Comparison of ENCODE assay signal across 29 cellular contexts in genomic region chr10:62912086-62912485, GRCh38.
DNase-seq lines count a peak whose midpoint lies in the region; ATAC-seq and TF ChIP-seq lines count a peak whose summit lies in the region.
"Had no signal": no experiment of that assay in that cellular context is flagged by ENCODE, and none has a peak within 500 bp of the region (broad histone marks: within the 10 kb centered on the region; RNA-seq: fewer than 3 reads in every experiment).

No MANE protein-coding gene starts in this region.

- peaks cover 3 to 11% of the 10 kb centered on the region in 2 donors for H3K9me3 Mint-ChIP-seq in stimulated activated naive B cell treated with anti-CD40 and anti-IgM and Interleukin-4, amounts not matched to agents 10 μg/mL and 1 μg/mL and 100 μg/mL, for 72 hours
- H3K9me3 Mint-ChIP-seq: activated naive CD4-positive, alpha-beta T cell treated with anti-CD3 and anti-CD28 coated beads, Interleukin-2, amount 50 U/mL, for 24 hours; HFFc6 had no signal

- H3K27ac ChIP-seq in OCI-LY7 (ENCODE audit: low read depth, low read length, poor library complexity, severe bottlenecking), result peak overlapping the region; percentile 9
- H3K27ac ChIP-seq in iPS-20b (ENCODE audit: low read length), result no peak overlapping the region
- H3K27ac ChIP-seq in Peyer's patch, result no peak overlapping the region
- H3K27ac ChIP-seq: SJSA1 had no signal

- peak overlapping the region; percentile 58 for H3K4me2 ChIP-seq in OCI-LY7 (ENCODE audit: low read length)

- H3K4me3 ChIP-seq in OCI-LY7 (ENCODE audit: low read depth, low read length, poor library complexity, severe bottlenecking) (no peak overlapping the region), iPS-20b (ENCODE audit: low read length) (no peak overlapping the region), Peyer's patch (no peak overlapping the region)
- H3K4me3 ChIP-seq: SJSA1 had no signal

- DNase-seq in OCI-LY7 (ENCODE audit: low spot score) (peak; percentile 22), NCI-H1092 (lab: John Stamatoyannopoulos, UW) (no peak), Peyer's patch (no peak)
- no peak for DNase-seq in stimulated activated naive B cell treated with anti-CD40 and anti-IgM and Interleukin-4, amounts not matched to agents 10 μg/mL and 1 μg/mL and 100 μg/mL, for 72 hours
- DNase-seq: activated CD4-positive, alpha-beta T cell treated with anti-CD3 and anti-CD28 coated beads for 48 hours; activated CD8-positive, alpha-beta memory T cell treated with anti-CD3 and anti-CD28 coated beads, Interleukin-2, amount 10 ng/mL, durations not matched to agents 7 days and 5 days; aorta; cerebellar nuclear complex; DMS79; effector CD4-positive, alpha-beta T cell; erythroblast; foreskin fibroblast; HFFc6; Karpas-422; left ventricle myocardium superior; NCI-H1048; NCI-H2081; NCI-H345; small intestine; stimulated activated CD4-positive, alpha-beta T cell treated with anti-CD3 and anti-CD28 coated beads, Interleukin-2, amount 100 ng/mL, for 48 hours; stimulated activated naive CD8-positive, alpha-beta T cell treated with anti-CD3 and anti-CD28 coated beads, Interleukin-15, Interleukin-2, amounts not matched to agents 100 U/mL and 50 U/mL, for 24 hours had no signal

- CTCF ChIA-PET in OCI-LY7 (lab: Charles Lee; ENCODE audit: unreplicated experiment), result no interaction called here

- TF ChIP-seq CTCF in OCI-LY7 (conservative IDR thresholded peaks at IDR 0.05; ENCODE audit: low read length), result no peak
- no peak for TF ChIP-seq CTCF in Peyer's patch (IDR thresholded peaks at IDR 0.05)

- H3K36me3 ChIP-seq in OCI-LY7 (ENCODE audit: insufficient read depth, low read length) (no peaks in the 10 kb centered on the region), iPS-20b (ENCODE audit: insufficient read depth, low read depth, low read length) (no peaks in the 10 kb centered on the region), Peyer's patch (no peaks in the 10 kb centered on the region)
- H3K36me3 ChIP-seq: SJSA1, tibial nerve had no signal

- H3K27me3 Mint-ChIP-seq in stimulated activated naive B cell treated with anti-CD40 and anti-IgM and Interleukin-4, amounts not matched to agents 10 μg/mL and 1 μg/mL and 100 μg/mL, for 72 hours, result no peaks in the 10 kb centered on the region

- H2AFZ ChIP-seq in OCI-LY7 (ENCODE audit: low read length), result peak overlapping the region; percentile 77

- peak overlapping the region; percentile 67 to 71 for H3K4me3 Mint-ChIP-seq in stimulated activated naive B cell treated with anti-CD40 and anti-IgM and Interleukin-4, amounts not matched to agents 10 μg/mL and 1 μg/mL and 100 μg/mL, for 72 hours
- H3K4me3 Mint-ChIP-seq: activated CD8-positive, alpha-beta memory T cell treated with anti-CD3 and anti-CD28 coated beads, Interleukin-2, amount 10 ng/mL, durations not matched to agents 7 days and 5 days; activated naive CD4-positive, alpha-beta T cell treated with anti-CD3 and anti-CD28 coated beads, Interleukin-2, amount 50 U/mL, for 24 hours; HFFc6 had no signal

- peaks cover 64 to 87% of the 10 kb centered on the region in 2 donors for H3K4me1 Mint-ChIP-seq in stimulated activated naive B cell treated with anti-CD40 and anti-IgM and Interleukin-4, amounts not matched to agents 10 μg/mL and 1 μg/mL and 100 μg/mL, for 72 hours
- H3K4me1 Mint-ChIP-seq: activated naive CD4-positive, alpha-beta T cell treated with anti-CD3 and anti-CD28 coated beads, Interleukin-2, amount 50 U/mL, for 24 hours had no signal

- H3K27me3 ChIP-seq in iPS-20b (ENCODE audit: insufficient read depth, low read length) (no peaks in the 10 kb centered on the region), Peyer's patch (no peaks in the 10 kb centered on the region)
- H3K27me3 ChIP-seq: SJSA1, tibial nerve had no signal

- no peaks in the 10 kb centered on the region for H4K20me1 ChIP-seq in OCI-LY7 (ENCODE audit: insufficient read depth, low read length)

- POLR2A ChIA-PET in OCI-LY7 (lab: Charles Lee), result interaction anchor here (0.6 to 1.9 kb wide), 2 partner anchors 10 to 92 kb away, joined by 3 to 7 read pairs; no protein-coding TSS in a partner anchor

- no peaks in the 10 kb centered on the region for H3K9me2 ChIP-seq in OCI-LY7 (ENCODE audit: insufficient read depth, low read length)

- no peak for TF ChIP-seq POLR2A in Peyer's patch (IDR thresholded peaks at IDR 0.05)

- H3K79me2 ChIP-seq in OCI-LY7 (ENCODE audit: insufficient read depth, low read depth, low read length), result no peaks in the 10 kb centered on the region

- ATAC-seq in GM18909 (IDR thresholded peaks at IDR 0.05; ENCODE audit: poor library complexity, unreplicated experiment), result peak; percentile 36
- peak in 1 of 2 donors; percentile 31 for ATAC-seq in stimulated activated naive B cell treated with anti-CD40 and anti-IgM and Interleukin-4, amounts not matched to agents 10 μg/mL and 1 μg/mL and 100 μg/mL, for 72 hours (replicated peaks)
- no peak for ATAC-seq in HG03432 (IDR thresholded peaks at IDR 0.05; ENCODE audit: unreplicated experiment)
- ATAC-seq in GM19455 (IDR thresholded peaks at IDR 0.05; ENCODE audit: unreplicated experiment), result no peak
- ATAC-seq: activated CD8-positive, alpha-beta memory T cell treated with anti-CD3 and anti-CD28 coated beads, Interleukin-2, amount 10 ng/mL, durations not matched to agents 7 days and 5 days; left ventricle myocardium superior; Panc1; stimulated activated naive CD8-positive, alpha-beta T cell treated with anti-CD3 and anti-CD28 coated beads, Interleukin-15, Interleukin-2, amounts not matched to agents 100 U/mL and 50 U/mL, for 24 hours had no signal

- H3K9me3 ChIP-seq in OCI-LY7 (ENCODE audit: low read length) (no peaks in the 10 kb centered on the region), iPS-20b (ENCODE audit: insufficient read depth, low read depth, low read length) (no peaks in the 10 kb centered on the region), Peyer's patch (no peaks in the 10 kb centered on the region)
- H3K9me3 ChIP-seq: SJSA1, tibial nerve had no signal

- H3K9ac ChIP-seq in iPS-20b (ENCODE audit: low read depth, low read length), result peak overlapping the region; percentile 46; the same call in 1 of the 2 replicates

- H3K27ac Mint-ChIP-seq in stimulated activated naive B cell treated with anti-CD40 and anti-IgM and Interleukin-4, amounts not matched to agents 10 μg/mL and 1 μg/mL and 100 μg/mL, for 72 hours, result peak overlapping the region; percentile 92
- H3K27ac Mint-ChIP-seq: activated CD8-positive, alpha-beta memory T cell treated with anti-CD3 and anti-CD28 coated beads, Interleukin-2, amount 10 ng/mL, durations not matched to agents 7 days and 5 days; activated naive CD4-positive, alpha-beta T cell treated with anti-CD3 and anti-CD28 coated beads, Interleukin-2, amount 50 U/mL, for 24 hours; HFFc6 had no signal

- H3K36me3 Mint-ChIP-seq in stimulated activated naive B cell treated with anti-CD40 and anti-IgM and Interleukin-4, amounts not matched to agents 10 μg/mL and 1 μg/mL and 100 μg/mL, for 72 hours, result no peaks in the 10 kb centered on the region
- H3K36me3 Mint-ChIP-seq: activated CD8-positive, alpha-beta memory T cell treated with anti-CD3 and anti-CD28 coated beads, Interleukin-2, amount 10 ng/mL, durations not matched to agents 7 days and 5 days; activated naive CD4-positive, alpha-beta T cell treated with anti-CD3 and anti-CD28 coated beads, Interleukin-2, amount 50 U/mL, for 24 hours had no signal

- intact Hi-C loops in OCI-LY7 (cut with micrococcal nuclease; ENCODE audit: unreplicated experiment), result no loop called here

- peaks cover 44% of the 10 kb centered on the region for H3K4me1 ChIP-seq in OCI-LY7 (ENCODE audit: insufficient read depth, low read length, poor library complexity, severe bottlenecking)
- H3K4me1 ChIP-seq in iPS-20b (ENCODE audit: insufficient read depth, low read length), result peaks cover 7% of the 10 kb centered on the region; the same call in 1 of the 2 replicates
- H3K4me1 ChIP-seq in Peyer's patch, result no peaks in the 10 kb centered on the region
- H3K4me1 ChIP-seq: SJSA1 had no signal

- BruUV-seq in OCI-LY7 (replicated peaks; lab: Mats Ljungman, UMichigan), result no TSS peak
